In the genomic region with DNA sequence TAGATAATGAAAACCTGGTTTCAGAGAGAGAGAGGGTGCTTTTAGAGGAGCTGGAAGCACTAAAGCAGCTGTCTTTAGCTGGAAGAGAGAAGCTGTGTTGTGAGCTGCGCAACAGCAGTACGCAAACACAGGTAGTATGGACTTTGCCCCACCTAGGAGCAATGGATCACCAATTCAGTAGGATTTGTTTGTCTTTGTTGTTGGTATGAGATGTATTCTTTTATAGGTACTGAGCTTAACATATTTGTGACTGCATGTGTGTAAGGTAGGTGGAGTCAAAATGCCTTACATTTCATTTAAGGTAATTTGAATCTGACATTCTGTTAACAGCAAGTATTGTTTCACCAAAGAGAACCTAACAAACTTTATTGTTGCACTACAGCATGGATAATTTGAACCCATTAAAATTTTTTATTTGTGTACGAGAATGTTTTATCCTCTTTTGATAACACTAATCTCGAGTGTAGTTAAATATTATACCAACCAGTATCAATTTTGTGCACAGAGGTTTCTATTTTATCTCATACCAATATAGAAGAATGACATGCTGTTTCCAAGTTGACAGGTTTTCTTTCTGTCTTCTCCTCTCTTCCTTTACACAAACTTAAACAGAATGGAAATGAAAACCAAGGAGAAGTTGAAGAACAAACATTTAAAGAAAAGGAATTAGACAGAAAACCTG, we compare ENCODE assay signal across 22 cellular contexts.
A peak's percentile ranks its signal among the peaks of the same experiment; 100 is the strongest.
DNase-seq lines count a peak whose midpoint lies in the region; ATAC-seq and TF ChIP-seq lines count a peak whose summit lies in the region.
"Had no signal": no experiment of that assay in that cellular context is flagged by ENCODE, and none has a peak within 500 bp of the region (broad histone marks: within the 10 kb centered on the region; RNA-seq: fewer than 3 reads in every experiment).

No MANE protein-coding gene starts in this region.

- no peaks in the 10 kb centered on the region for H3K9me3 Mint-ChIP-seq in neural progenitor cell
- H3K9me3 Mint-ChIP-seq: activated T-cell treated with anti-CD3 and anti-CD28 coated beads, Interleukin-2, amount 50 U/mL, for 72 hours had no signal

- H3K9ac ChIP-seq in duodenal mucosa (ENCODE audit: low read depth in 1 of 2, low read length in 2 of 2) (no peak overlapping the region), neural progenitor cell (no peak overlapping the region)
- H3K9ac ChIP-seq: BLaER1 treated with 17β-estradiol and CSF1 and Interleukin-3, amounts not matched to agents 10 nM and 100 nM had no signal

- peak in 3 of 4 donors; percentile 16 to 33 (median 22) for ATAC-seq in heart left ventricle
- ATAC-seq in left cardiac atrium, result no peak
- no peak for ATAC-seq in GM21526 (IDR thresholded peaks at IDR 0.05; ENCODE audit: low FRiP score, unreplicated experiment)
- ATAC-seq: activated T-cell treated with anti-CD3 and anti-CD28 coated beads, Interleukin-2, amount 50 U/mL, for 72 hours; stimulated activated naive CD8-positive, alpha-beta T cell treated with anti-CD3 and anti-CD28 coated beads, Interleukin-15, Interleukin-2, amounts not matched to agents 100 U/mL and 50 U/mL, for 24 hours had no signal

- 74 to 82% (median 77%) methylated on average over 4 of the region's 4 CpGs for WGBS in heart left ventricle, 4 donors

- H3K4me3 Mint-ChIP-seq in neural progenitor cell, result no peak overlapping the region
- H3K4me3 Mint-ChIP-seq: activated naive CD8-positive, alpha-beta T cell; activated T-cell treated with anti-CD3 and anti-CD28 coated beads, Interleukin-2, amount 50 U/mL, for 72 hours had no signal

- no peaks in the 10 kb centered on the region for H4K20me1 ChIP-seq in neural progenitor cell (ENCODE audit: low read depth)
- H4K20me1 ChIP-seq: BLaER1 treated with 17β-estradiol and CSF1 and Interleukin-3, amounts not matched to agents 10 nM and 100 nM had no signal

- H3K27ac ChIP-seq in heart left ventricle, result peak overlapping the region in 11 of 12 donors; percentile 10 to 90 (median 70)
- H3K27ac ChIP-seq in duodenal mucosa (ENCODE audit: low read depth, low read length), result no peak overlapping the region
- no peak overlapping the region for H3K27ac ChIP-seq in neural progenitor cell
- H3K27ac ChIP-seq: neutrophil, SK-N-MC, tibial nerve had no signal

- peaks cover 0 to 13% (median 0%) of the 10 kb centered on the region in 12 donors for H3K4me1 ChIP-seq in heart left ventricle
- peaks cover 6 to 27% of the 10 kb centered on the region in 2 donors for H3K4me1 ChIP-seq in duodenal mucosa (ENCODE audit: control insufficient read depth in 1 of 2, insufficient read depth in 2 of 2, low read length in 2 of 2)
- no peaks in the 10 kb centered on the region for H3K4me1 ChIP-seq in neural progenitor cell
- H3K4me1 ChIP-seq: tibial nerve had no signal

- DNase-seq in heart left ventricle, result no peak
- DNase-seq in left cardiac atrium, result no peak
- DNase-seq in mucosa of gallbladder (ENCODE audit: low spot score), result peak; percentile 84
- no peak for DNase-seq in NCI-H748 (lab: John Stamatoyannopoulos, UW; ENCODE audit: unreplicated experiment)
- no peak for DNase-seq in neural progenitor cell (ENCODE audit: low spot score)
- DNase-seq in hippocampal formation (lab: John Stamatoyannopoulos, UW), result no peak
- DNase-seq: activated CD8-positive, alpha-beta memory T cell treated with anti-CD3 and anti-CD28 coated beads for 24 hours; activated T-cell treated with anti-CD3 and anti-CD28 coated beads, Interleukin-2, amount 50 U/mL, for 72 hours; GDM1; HCEC 1CT; kidney glomerular epithelial cell; NCI-H1436; NCI-H2171; NCI-H774; stimulated activated naive CD8-positive, alpha-beta T cell treated with anti-CD3 and anti-CD28 coated beads, Interleukin-15, Interleukin-2, amounts not matched to agents 100 U/mL and 50 U/mL, for 24 hours had no signal

- H3K36me3 ChIP-seq in heart left ventricle (peaks cover 0 to 93% (median 68%) of the 10 kb centered on the region in 9 donors), duodenal mucosa (ENCODE audit: control insufficient read depth in 1 of 2, insufficient read depth in 2 of 2, low read length in 2 of 2) (peaks cover 14 to 20% of the 10 kb centered on the region in 2 donors), neural progenitor cell (peaks cover 25% of the 10 kb centered on the region)

- H3K9me3 ChIP-seq in heart left ventricle, result no peaks in the 10 kb centered on the region
- no peaks in the 10 kb centered on the region for H3K9me3 ChIP-seq in duodenal mucosa (ENCODE audit: control insufficient read depth in 1 of 2, low read length in 2 of 2)
- H3K9me3 ChIP-seq in neural progenitor cell (ENCODE audit: low read depth), result no peaks in the 10 kb centered on the region
- H3K9me3 ChIP-seq: neutrophil, tibial nerve had no signal

- intact Hi-C loops in heart left ventricle (cut with DNase I) (loop anchor here in 1 of 10 donors (10.0 kb wide), 1 partner anchor 157 kb away; a partner anchor contains a TSS), left cardiac atrium (cut with DNase I) (loop anchor here in 1 of 2 donors (10.0 kb wide), 1 partner anchor 157 kb away; a partner anchor contains a TSS)

- H3K36me3 Mint-ChIP-seq in neural progenitor cell, result peaks cover 17% of the 10 kb centered on the region

- no peaks in the 10 kb centered on the region for H3K27me3 Mint-ChIP-seq in neural progenitor cell (ENCODE audit: insufficient read depth, low read depth)
- H3K27me3 Mint-ChIP-seq: activated naive CD8-positive, alpha-beta T cell had no signal

- H2AFZ ChIP-seq in neural progenitor cell (replicated peaks), result no peak overlapping the region

- no peaks in the 10 kb centered on the region for H3F3A ChIP-seq in neural progenitor cell (ENCODE audit: low read depth)

- H3K27me3 ChIP-seq in heart left ventricle (no peaks in the 10 kb centered on the region), duodenal mucosa (ENCODE audit: control insufficient read depth in 1 of 2, insufficient read depth in 2 of 2, low read length in 2 of 2) (no peaks in the 10 kb centered on the region), neural progenitor cell (no peaks in the 10 kb centered on the region)
- H3K27me3 ChIP-seq: BLaER1 treated with 17β-estradiol and CSF1 and Interleukin-3, amounts not matched to agents 10 nM and 100 nM; neutrophil; tibial nerve had no signal

- H3K4me3 ChIP-seq in heart left ventricle, result no peak overlapping the region
- peak overlapping the region; percentile 6 to 40 for H3K4me3 ChIP-seq in duodenal mucosa (ENCODE audit: low read depth in 1 of 2, low read length in 2 of 2)
- no peak overlapping the region for H3K4me3 ChIP-seq in neural progenitor cell
- H3K4me3 ChIP-seq: SK-N-MC, tibial nerve had no signal

- H3K27ac Mint-ChIP-seq in neural progenitor cell, result no peak overlapping the region
- H3K27ac Mint-ChIP-seq: activated naive CD8-positive, alpha-beta T cell; activated T-cell treated with anti-CD3 and anti-CD28 coated beads, Interleukin-2, amount 50 U/mL, for 72 hours had no signal

- no peak overlapping the region for H3K4me2 ChIP-seq in neural progenitor cell

- no peak for TF ChIP-seq POLR2A in heart left ventricle (IDR thresholded peaks at IDR 0.05)

- H3K79me2 ChIP-seq in neural progenitor cell (ENCODE audit: low read depth), result no peaks in the 10 kb centered on the region

- H3K4me1 Mint-ChIP-seq in neural progenitor cell, result no peaks in the 10 kb centered on the region

- TF ChIP-seq CTCF in heart left ventricle (IDR thresholded peaks at IDR 0.05) (no peak), neural progenitor cell (IDR thresholded peaks at IDR 0.05) (no peak)

Comparison
In these comparisons a context has a peak if more than half of its experiments do, and no peak if none do; other contexts are left out.
1. ATAC-seq: peak in heart left ventricle (3 of 4); none in left cardiac atrium (0 of 2) and GM21526 (single experiment).
2. H3K27ac ChIP-seq: peak in heart left ventricle (11 of 12); none in duodenal mucosa (single experiment) and neural progenitor cell (single experiment).
3. H3K4me3 ChIP-seq: peak in duodenal mucosa (2 of 2); none in heart left ventricle (0 of 12) and neural progenitor cell (single experiment).